ENCODE assay signal across 8 cellular contexts in genomic region chr10:17029581-17030271, GRCh38.
DNase-seq lines count a peak whose midpoint lies in the region; ATAC-seq and TF ChIP-seq lines count a peak whose summit lies in the region.

No MANE protein-coding gene starts in this region.

- ATAC-seq in T-cell (replicated peaks in 1 of 4) (peak; percentile 71 to 81 (median 74)), HG03025 (IDR thresholded peaks at IDR 0.05; ENCODE audit: low FRiP score, unreplicated experiment) (no peak)

- no peaks in the 10 kb centered on the region for H3K27me3 Mint-ChIP-seq in T-cell

- H3K36me3 ChIP-seq in right atrium auricular region (no peaks in the 10 kb centered on the region), skeletal muscle satellite cell (ENCODE audit: insufficient read depth, low read length) (no peaks in the 10 kb centered on the region)

- H3K9me3 Mint-ChIP-seq in T-cell = no peaks in the 10 kb centered on the region

- H3K4me3 ChIP-seq in right atrium auricular region (no peak overlapping the region), skeletal muscle satellite cell (ENCODE audit: low read length) (peak overlapping the region; percentile 63)

- H3K4me1 ChIP-seq in right atrium auricular region (peaks cover 0 to 49% of the 10 kb centered on the region in 2 donors), skeletal muscle satellite cell (ENCODE audit: control insufficient read depth, insufficient read depth, low read length) (peaks cover 65% of the 10 kb centered on the region)

- POLR2A ChIA-PET in T-cell (lab: Charles Lee) = interaction anchor here in 1 of 2 donors (0.6 to 1.0 kb wide), 6 partner anchors 27 to 1199 kb away, joined by 3 to 10 read pairs (median 4); partner anchors contain the start of gene VIM

- H3K4me3 Mint-ChIP-seq in T-cell = peak overlapping the region; percentile 71 to 75 (median 73)

- peak overlapping the region; percentile 88 for H3K4me2 ChIP-seq in skeletal muscle satellite cell (ENCODE audit: low read length)

- CTCF ChIA-PET in T-cell (lab: Charles Lee) = no interaction called here

- peak; percentile 90 for DNase-seq in HCEC 1CT
- peak; percentile 39 to 73 (median 60) for DNase-seq in T-cell
- DNase-seq in activated naive CD8-positive, alpha-beta T cell treated with anti-CD3 and anti-CD28 coated beads, Interleukin-2, amount 50 U/mL, for 16 hours (ENCODE audit: low read depth, low spot score) = peak; percentile 79
- DNase-seq in right atrium auricular region (ENCODE audit: low spot score) = peak; percentile 89
- DNase-seq in ecto neural progenitor cell (ENCODE audit: low spot score) = no peak
- DNase-seq in NCI-H774 (lab: John Stamatoyannopoulos, UW) = no peak

- peaks cover 70 to 92% (median 89%) of the 10 kb centered on the region in 3 donors for H3K4me1 Mint-ChIP-seq in T-cell

- H3K27me3 ChIP-seq in right atrium auricular region (no peaks in the 10 kb centered on the region), skeletal muscle satellite cell (ENCODE audit: control insufficient read depth, insufficient read depth, low read length) (no peaks in the 10 kb centered on the region)

- peak overlapping the region; percentile 95 to 96 for H3K27ac Mint-ChIP-seq in T-cell

- TF ChIP-seq CTCF in right atrium auricular region (IDR thresholded peaks at IDR 0.05) = no peak

- H3K9ac ChIP-seq in skeletal muscle satellite cell (ENCODE audit: low read depth, low read length) = peak overlapping the region; percentile 85

- no peaks in the 10 kb centered on the region for H3K9me3 ChIP-seq in right atrium auricular region
- H3K9me3 ChIP-seq in skeletal muscle satellite cell (replicated peaks; ENCODE audit: low read length) = no peaks in the 10 kb centered on the region

- no peaks in the 10 kb centered on the region for H3K36me3 Mint-ChIP-seq in T-cell

- peak overlapping the region; percentile 43 to 67 for H3K27ac ChIP-seq in right atrium auricular region

Comparison
In these comparisons a context has a peak if more than half of its experiments do, and no peak if none do; other contexts are left out.
1. DNase-seq: peak in HCEC 1CT (single experiment), T-cell (34 of 34), activated naive CD8-positive, alpha-beta T cell treated with anti-CD3 and anti-CD28 coated beads, Interleukin-2, amount 50 U/mL, for 16 hours (single experiment) and right atrium auricular region (single experiment); none in ecto neural progenitor cell (single experiment) and NCI-H774 (single experiment).